ENCODE assay signal across 8 cellular contexts in the genomic region with DNA sequence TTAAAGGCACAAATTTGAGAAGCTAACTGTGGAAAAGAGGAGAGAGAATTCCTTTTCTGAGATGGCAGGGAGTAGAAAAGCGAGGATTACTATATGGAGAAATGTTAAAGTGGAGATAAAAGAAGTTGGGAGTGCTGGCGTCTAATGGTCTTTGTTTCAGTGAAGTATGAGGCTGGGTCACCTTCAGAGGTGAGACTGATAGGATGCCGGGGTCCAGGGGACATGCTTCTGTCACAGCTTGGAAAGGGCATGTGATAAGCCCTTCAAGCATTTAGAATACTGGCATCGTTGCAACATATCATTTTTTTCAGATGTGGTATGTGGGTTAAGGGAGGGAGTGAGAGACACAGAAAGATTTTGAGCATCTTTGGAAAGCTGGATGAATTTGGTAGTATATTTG. TPM values are rescaled to one million over a fixed set of nuclear protein-coding genes. Genes with fewer than 3 reads are reported as not detected.
DNase-seq lines count a peak whose midpoint lies in the region; ATAC-seq and TF ChIP-seq lines count a peak whose summit lies in the region.
"Not testable (repeated sequence)": the region's sequence is repeated elsewhere in the genome, so short reads cannot be mapped to it uniquely, and the experiment has no call there.
"Had no signal": no experiment of that assay in that cellular context is flagged by ENCODE, and none has a peak within 500 bp of the region (broad histone marks: within the 10 kb centered on the region; RNA-seq: fewer than 3 reads in every experiment).

No MANE protein-coding gene starts in this region.

- not testable (repeated sequence) for H3K27me3 ChIP-seq in breast epithelium
- H3K27me3 ChIP-seq in heart left ventricle (peaks cover 0 to 17% (median 0%) of the 10 kb centered on the region in 9 donors), iPS-20b (ENCODE audit: insufficient read depth, low read length) (peaks cover 31% of the 10 kb centered on the region), neural progenitor cell (peaks cover 30% of the 10 kb centered on the region)

- not testable (repeated sequence) for H3K9me3 ChIP-seq in breast epithelium; heart left ventricle; iPS-20b (ENCODE audit: insufficient read depth, low read depth, low read length); neural progenitor cell (ENCODE audit: low read depth)

- H4K20me1 ChIP-seq in neural progenitor cell (ENCODE audit: low read depth): not testable (repeated sequence)

- peaks cover 14 to 21% (median 19%) of the 10 kb centered on the region in 3 donors for H3K4me1 Mint-ChIP-seq in T-cell
- not testable (repeated sequence) for H3K4me1 Mint-ChIP-seq in activated T-helper 17 cell treated with anti-CD3 and anti-CD28 coated beads, Interleukin-2, amount 50 U/mL, for 72 hours; neural progenitor cell

- not testable (repeated sequence) for H3K36me3 Mint-ChIP-seq in T-cell; activated T-helper 17 cell treated with anti-CD3 and anti-CD28 coated beads, Interleukin-2, amount 50 U/mL, for 72 hours (ENCODE audit: low read depth); neural progenitor cell

- peak; percentile 5 for DNase-seq in G401 (ENCODE audit: low spot score)
- DNase-seq in T-cell; breast epithelium (ENCODE audit: low spot score in 2 of 2); neural progenitor cell (ENCODE audit: low spot score): not testable (repeated sequence)
- peak in 2 of 5 donors; percentile 34 to 40 for DNase-seq in heart left ventricle

- peak overlapping the region; percentile 79 for H3K4me2 ChIP-seq in neural progenitor cell

- not testable (repeated sequence) for H2AFZ ChIP-seq in neural progenitor cell (replicated peaks)

- CTCF ChIA-PET in T-cell (lab: Charles Lee): not testable (repeated sequence)

- peak overlapping the region; percentile 48 to 82 (median 76) for H3K4me3 Mint-ChIP-seq in T-cell
- peak overlapping the region; percentile 74 for H3K4me3 Mint-ChIP-seq in activated T-helper 17 cell treated with anti-CD3 and anti-CD28 coated beads, Interleukin-2, amount 50 U/mL, for 72 hours
- peak overlapping the region; percentile 84 for H3K4me3 Mint-ChIP-seq in neural progenitor cell

- H3F3A ChIP-seq in neural progenitor cell (ENCODE audit: low read depth): not testable (repeated sequence)

- ATAC-seq in T-cell (replicated peaks in 1 of 4); activated T-helper 17 cell treated with anti-CD3 and anti-CD28 coated beads, Interleukin-2, amount 50 U/mL, for 72 hours (replicated peaks); heart left ventricle: not testable (repeated sequence)

- not testable (repeated sequence) for H3K9ac ChIP-seq in iPS-20b (ENCODE audit: low read depth, low read length); neural progenitor cell

- H3K27ac Mint-ChIP-seq in T-cell; activated T-helper 17 cell treated with anti-CD3 and anti-CD28 coated beads, Interleukin-2, amount 50 U/mL, for 72 hours; neural progenitor cell: not testable (repeated sequence)

- H3K27ac ChIP-seq in breast epithelium; iPS-20b (ENCODE audit: low read length); neural progenitor cell: not testable (repeated sequence)
- peak overlapping the region in 8 of 12 donors; percentile 57 to 76 (median 68) for H3K27ac ChIP-seq in heart left ventricle

- H3K4me1 ChIP-seq in breast epithelium; heart left ventricle; iPS-20b (ENCODE audit: insufficient read depth, low read length); neural progenitor cell: not testable (repeated sequence)

- in situ Hi-C loops in G401 (cut with HindIII; ENCODE audit: low sequenced_read_pairs): not testable (repeated sequence)

- POLR2A ChIA-PET in T-cell (lab: Charles Lee): not testable (repeated sequence)

- not testable (repeated sequence) for TF ChIP-seq CTCF in breast epithelium (IDR thresholded peaks at IDR 0.05); heart left ventricle (IDR thresholded peaks at IDR 0.05); neural progenitor cell (IDR thresholded peaks at IDR 0.05)

- not testable (repeated sequence) for H3K9me3 Mint-ChIP-seq in T-cell; activated T-helper 17 cell treated with anti-CD3 and anti-CD28 coated beads, Interleukin-2, amount 50 U/mL, for 72 hours; neural progenitor cell

- not testable (repeated sequence) for H3K36me3 ChIP-seq in breast epithelium; heart left ventricle; iPS-20b (ENCODE audit: insufficient read depth, low read depth, low read length); neural progenitor cell

- 22 to 32% (median 29%) methylated on average over 4 of the region's 4 CpGs for WGBS in heart left ventricle, 4 donors

- intact Hi-C loops in breast epithelium (cut with DNase I; ENCODE audit: low total_unique reads); heart left ventricle (cut with DNase I): not testable (repeated sequence)

- not testable (repeated sequence) for TF ChIP-seq POLR2A in breast epithelium (IDR thresholded peaks at IDR 0.05); heart left ventricle (IDR thresholded peaks at IDR 0.05)

- H3K27me3 Mint-ChIP-seq in T-cell: peaks cover 25 to 27% of the 10 kb centered on the region in 2 donors
- peaks cover 27% of the 10 kb centered on the region for H3K27me3 Mint-ChIP-seq in activated T-helper 17 cell treated with anti-CD3 and anti-CD28 coated beads, Interleukin-2, amount 50 U/mL, for 72 hours
- not testable (repeated sequence) for H3K27me3 Mint-ChIP-seq in neural progenitor cell (ENCODE audit: insufficient read depth, low read depth)

- H3K79me2 ChIP-seq in neural progenitor cell (ENCODE audit: low read depth): not testable (repeated sequence)

- peak overlapping the region in 2 of 3 donors; percentile 57 to 75 for H3K4me3 ChIP-seq in breast epithelium
- H3K4me3 ChIP-seq in heart left ventricle: peak overlapping the region; percentile 43 to 71 (median 53)
- peak overlapping the region; percentile 80; the same call in 1 of the 2 replicates for H3K4me3 ChIP-seq in iPS-20b (ENCODE audit: low read length)
- H3K4me3 ChIP-seq in neural progenitor cell: peak overlapping the region; percentile 55

RNA-seq across cellular contexts. Expression of a gene that starts 34.1 kb away (rescaled TPM):
- total RNA-seq in G401 (2014; rRNA removed; shearing (Covaris generic)): not detected in 2 replicates
- total RNA-seq in T-cell: under 1 TPM in 1 of 5 donors, not detected in 4; 0.19 TPM
- under 1 TPM; 0.52 to 0.79 TPM for total RNA-seq in activated T-helper 17 cell treated with anti-CD3 and anti-CD28 coated beads, Interleukin-2, amount 50 U/mL, for 72 hours
- total RNA-seq in breast epithelium: 10 to 100 TPM; 19.2 to 75.1 (median 24.5) TPM
- 1 to 10 TPM in 4 of 9 donors, under 1 TPM in 5; 0.49 to 8.3 (median 0.92) TPM for total RNA-seq in heart left ventricle
- under 1 TPM; 0.34 to 0.82 TPM for polyA plus RNA-seq in heart left ventricle
- 1.5 and 2.3 TPM in 2 replicates for total RNA-seq in neural progenitor cell (ENCODE audit: low replicate concordance)
- polyA plus RNA-seq: CD14-positive monocyte had no signal
